ENCODE assay signal across 8 cellular contexts in genomic region chr16:53099318-53100130, GRCh38. TPM values are rescaled to one million over a fixed set of nuclear protein-coding genes. Genes with fewer than 3 reads are reported as not detected.
DNase-seq lines count a peak whose midpoint lies in the region; ATAC-seq lines count a peak whose summit lies in the region.

No MANE protein-coding gene starts in this region.

- peaks cover 10% of the 10 kb centered on the region for H3K36me3 ChIP-seq in NT2/D1 (ENCODE audit: insufficient read depth, insufficient read length, low read length)
- H3K36me3 ChIP-seq in mucosa of rectum (ENCODE audit: control insufficient read depth in 2 of 2, insufficient read depth in 2 of 2, low read length in 2 of 2), result no peaks in the 10 kb centered on the region

- ATAC-seq in GM21381 (IDR thresholded peaks at IDR 0.05; ENCODE audit: unreplicated experiment) (peak; percentile 58), esophagus mucosa (peak; percentile 95)

- peak overlapping the region; percentile 86 for H3K27ac Mint-ChIP-seq in activated T-cell treated with anti-CD3 and anti-CD28 coated beads, Interleukin-2, amount 50 U/mL, for 24 hours

- H3K9me3 ChIP-seq in NT2/D1 (ENCODE audit: insufficient read depth, low read length) (no peaks in the 10 kb centered on the region), mucosa of rectum (ENCODE audit: control insufficient read depth in 2 of 2, low read length in 2 of 2) (no peaks in the 10 kb centered on the region)

- H3K9ac ChIP-seq in NT2/D1 (ENCODE audit: insufficient read length, low read depth), result peak overlapping the region; percentile 72
- H3K9ac ChIP-seq in mucosa of rectum (ENCODE audit: low read depth in 1 of 2, low read length in 2 of 2), result peak overlapping the region; percentile 57 to 67

- H3K27ac ChIP-seq in mucosa of rectum (ENCODE audit: low read depth in 2 of 2, low read length in 2 of 2), result peak overlapping the region; percentile 97

- no peaks in the 10 kb centered on the region for H3K27me3 Mint-ChIP-seq in activated T-cell treated with anti-CD3 and anti-CD28 coated beads, Interleukin-2, amount 50 U/mL, for 24 hours

- H3K9me3 Mint-ChIP-seq in activated T-cell treated with anti-CD3 and anti-CD28 coated beads, Interleukin-2, amount 50 U/mL, for 24 hours, result no peaks in the 10 kb centered on the region

- H3K36me3 Mint-ChIP-seq in activated T-cell treated with anti-CD3 and anti-CD28 coated beads, Interleukin-2, amount 50 U/mL, for 24 hours (ENCODE audit: low read depth), result no peaks in the 10 kb centered on the region

- DNase-seq in CMK (ENCODE audit: low read depth) (peak; percentile 70), HT-29 (ENCODE audit: low spot score) (peak; percentile 97), NT2/D1 (ENCODE audit: low read depth, low spot score) (peak; percentile 86)
- DNase-seq in activated T-cell treated with anti-CD3 and anti-CD28 coated beads, Interleukin-2, amount 50 U/mL, for 24 hours, result peak; percentile 67
- peak; percentile 28 to 55 for DNase-seq in stimulated activated CD8-positive, alpha-beta memory T cell treated with anti-CD3 and anti-CD28 coated beads, Interleukin-7, amount 100 ng/mL, for 4 hours (ENCODE audit: low read depth in 2 of 2)

- H3K27me3 ChIP-seq in NT2/D1 (ENCODE audit: insufficient read depth, insufficient read length) (no peaks in the 10 kb centered on the region), mucosa of rectum (ENCODE audit: control insufficient read depth in 2 of 2, insufficient read depth in 2 of 2, low read length in 2 of 2) (no peaks in the 10 kb centered on the region)

- peak overlapping the region; percentile 65 for H3K4me3 Mint-ChIP-seq in activated T-cell treated with anti-CD3 and anti-CD28 coated beads, Interleukin-2, amount 50 U/mL, for 24 hours

- H3K4me1 Mint-ChIP-seq in activated T-cell treated with anti-CD3 and anti-CD28 coated beads, Interleukin-2, amount 50 U/mL, for 24 hours (ENCODE audit: low read depth), result peaks cover 25% of the 10 kb centered on the region

- peaks cover 3% of the 10 kb centered on the region for H3K4me1 ChIP-seq in NT2/D1 (ENCODE audit: insufficient read depth, insufficient read length)
- peaks cover 20 to 50% of the 10 kb centered on the region in 2 donors for H3K4me1 ChIP-seq in mucosa of rectum (ENCODE audit: control insufficient read depth in 2 of 2, insufficient read depth in 2 of 2, low read length in 2 of 2)

- peak overlapping the region; percentile 35 for H3K4me3 ChIP-seq in NT2/D1 (ENCODE audit: insufficient read length, low read depth)
- peak overlapping the region; percentile 71 for H3K4me3 ChIP-seq in mucosa of rectum (ENCODE audit: low read length in 2 of 2)

RNA-seq across cellular contexts. Expression of gene CHD9, which starts 44.7 kb away (rescaled TPM):
- total RNA-seq in HT-29 (2014; rRNA removed; shearing (Covaris generic)), result 8.1 and 15.2 TPM in 2 replicates
- 39.3 TPM for total RNA-seq in esophagus mucosa

RNA-seq across cellular contexts. Expression of gene CHD9NB, which starts 46.8 kb away (rescaled TPM):
- 3.4 and 4.1 TPM in 2 replicates for total RNA-seq in HT-29 (2014; rRNA removed; shearing (Covaris generic))
- 2.2 TPM for total RNA-seq in esophagus mucosa

Comparison
In these comparisons a context has a peak if more than half of its experiments do, and no peak if none do; other contexts are left out.
1. Peak in every context shown above with its lines: DNase-seq, ATAC-seq, H3K4me3 ChIP-seq and H3K27ac ChIP-seq.
2. DNase-seq: peak in every context shown above with its lines; median percentile 97 in HT-29; 86 in NT2/D1; 70 in CMK; 67 in activated T-cell treated with anti-CD3 and anti-CD28 coated beads, Interleukin-2, amount 50 U/mL, for 24 hours; 42 in stimulated activated CD8-positive, alpha-beta memory T cell treated with anti-CD3 and anti-CD28 coated beads, Interleukin-7, amount 100 ng/mL, for 4 hours.